ENCODE assay signal across 15 cellular contexts in the genomic region with DNA sequence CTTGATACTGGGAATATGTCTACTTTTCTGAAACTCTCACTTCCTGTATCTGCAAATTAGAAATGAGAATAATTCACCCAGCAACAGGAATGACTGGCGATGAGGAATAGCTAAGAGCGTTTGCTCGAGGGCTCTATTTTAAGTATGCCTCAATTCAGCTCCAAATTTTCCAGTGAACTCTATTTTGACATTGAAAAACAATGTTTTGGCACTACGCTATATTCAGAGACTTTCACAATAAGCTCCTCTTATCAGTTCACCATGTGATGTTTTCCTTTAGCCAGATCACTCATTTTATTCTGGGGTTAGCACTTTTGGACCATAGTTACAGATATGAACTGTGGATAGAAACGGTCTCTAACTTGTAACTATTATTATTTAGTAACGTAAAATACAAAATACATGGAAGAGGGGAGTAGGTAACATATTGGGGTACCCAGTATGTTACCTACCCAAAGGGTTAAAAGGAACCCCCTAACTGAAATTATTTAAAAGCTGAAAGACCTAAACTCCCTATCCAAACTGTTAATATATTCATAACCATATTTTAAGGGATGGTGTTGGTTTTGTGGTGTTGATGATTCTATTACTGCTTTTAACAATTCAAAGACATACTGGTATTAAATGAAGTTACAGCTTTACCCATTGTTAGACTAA. TPM values are rescaled to one million over a fixed set of nuclear protein-coding genes. Genes with fewer than 3 reads are reported as not detected.
DNase-seq lines count a peak whose midpoint lies in the region; ATAC-seq and TF ChIP-seq lines count a peak whose summit lies in the region.
"Had no signal": no experiment of that assay in that cellular context is flagged by ENCODE, and none has a peak within 500 bp of the region (broad histone marks: within the 10 kb centered on the region; RNA-seq: fewer than 3 reads in every experiment).

No MANE protein-coding gene starts in this region.

- H3K4me3 ChIP-seq in fibroblast of lung (replicated peaks in 1 of 4; ENCODE audit: control extremely low read depth in 1 of 4, insufficient read depth in 1 of 4, low read depth in 3 of 4, low read length in 4 of 4): no peak overlapping the region
- H3K4me3 ChIP-seq in lung: no peak overlapping the region
- H3K4me3 ChIP-seq in thoracic aorta: peak overlapping the region; percentile 20
- no peak overlapping the region for H3K4me3 ChIP-seq in prostate gland
- H3K4me3 ChIP-seq in suprapubic skin: no peak overlapping the region
- H3K4me3 ChIP-seq: Peyer's patch had no signal

- peak; percentile 93 for DNase-seq in amniotic epithelial cell (ENCODE audit: low read depth)
- peak; percentile 42 to 46 for DNase-seq in fibroblast of lung (ENCODE audit: low read depth in 2 of 2)
- no peak for DNase-seq in lung (ENCODE audit: low spot score)
- DNase-seq in thoracic aorta (ENCODE audit: low spot score): no peak
- DNase-seq in prostate gland (ENCODE audit: low spot score): no peak
- DNase-seq in NOMO-1 treated with DMSO at 0.1 percent for 48 hours (lab: John Stamatoyannopoulos, UW; ENCODE audit: unreplicated experiment): no peak
- DNase-seq in suprapubic skin (ENCODE audit: low spot score in 2 of 2): no peak
- DNase-seq: effector CD4-positive, alpha-beta T cell; left colon; NCI-H510A; Peyer's patch; stimulated activated CD4-positive, alpha-beta T cell treated with anti-CD3 and anti-CD28 coated beads, Interleukin-12 subunit alpha, Interleukin-12 subunit beta, amount 100 ng/mL, for 4 hours; T-helper 17 cell had no signal

- no peak overlapping the region for H3K4me2 ChIP-seq in fibroblast of lung (ENCODE audit: extremely low read depth, insufficient read depth, low read length)

- no peaks in the 10 kb centered on the region for H4K20me1 ChIP-seq in fibroblast of lung (ENCODE audit: control insufficient read depth, extremely low read depth, insufficient read depth, low read length)

- intact Hi-C loops in prostate gland (cut with DNase I): no loop called here

- H3K27me3 ChIP-seq in fibroblast of lung (ENCODE audit: control insufficient read depth, insufficient read depth, low read length) (no peaks in the 10 kb centered on the region), lung (ENCODE audit: control insufficient read depth, insufficient read depth) (no peaks in the 10 kb centered on the region), thoracic aorta (replicated peaks; ENCODE audit: insufficient read depth) (no peaks in the 10 kb centered on the region), prostate gland (replicated peaks; ENCODE audit: insufficient read depth) (no peaks in the 10 kb centered on the region), suprapubic skin (no peaks in the 10 kb centered on the region)
- H3K27me3 ChIP-seq: Peyer's patch had no signal

- H3K79me2 ChIP-seq in fibroblast of lung (ENCODE audit: control insufficient read depth, insufficient read depth, low read length): no peaks in the 10 kb centered on the region

- H3K27ac ChIP-seq in fibroblast of lung (ENCODE audit: insufficient read depth, low read length): no peak overlapping the region
- no peak overlapping the region for H3K27ac ChIP-seq in lung (ENCODE audit: low read depth in 1 of 2, low read length in 1 of 2)
- H3K27ac ChIP-seq in thoracic aorta: peak overlapping the region; percentile 74 to 86
- H3K27ac ChIP-seq in prostate gland: no peak overlapping the region
- H3K27ac ChIP-seq in suprapubic skin: no peak overlapping the region
- H3K27ac ChIP-seq: HL-60 had no signal

- no peak for TF ChIP-seq POLR2A in prostate gland (IDR thresholded peaks at IDR 0.05)
- TF ChIP-seq POLR2A in suprapubic skin (IDR thresholded peaks at IDR 0.05): no peak

- ATAC-seq in lung (ENCODE audit: insufficient read depth, low FRiP score) (peak; percentile 39), thoracic aorta (ENCODE audit: insufficient number of reproducible peaks, low FRiP score, low read depth) (peak; percentile 96), HG03354 (IDR thresholded peaks at IDR 0.05; ENCODE audit: poor library complexity, severe bottlenecking, unreplicated experiment) (no peak)
- ATAC-seq: left colon, T-helper 17 cell had no signal

- WGBS in lung, 2 donors: 60 to 61% methylated on average over 6 of the region's 6 CpGs
- WGBS in prostate gland: 64% methylated on average over 6 of the region's 6 CpGs
- 39% methylated on average over 6 of the region's 6 CpGs for WGBS in suprapubic skin

- peaks cover 2% of the 10 kb centered on the region for H3K4me1 ChIP-seq in fibroblast of lung (ENCODE audit: control insufficient read depth, extremely low read depth, insufficient read depth, low read length)
- H3K4me1 ChIP-seq in lung (ENCODE audit: control insufficient read depth in 2 of 2, insufficient read depth in 2 of 2, low read length in 2 of 2): peaks cover 2 to 14% of the 10 kb centered on the region in 2 donors
- peaks cover 42 to 89% of the 10 kb centered on the region in 2 donors for H3K4me1 ChIP-seq in thoracic aorta (ENCODE audit: control insufficient read depth in 1 of 2, low read depth in 2 of 2)
- H3K4me1 ChIP-seq in prostate gland (replicated peaks): peaks cover 5% of the 10 kb centered on the region
- H3K4me1 ChIP-seq in suprapubic skin: peaks cover 24% of the 10 kb centered on the region

- H2AFZ ChIP-seq in fibroblast of lung (ENCODE audit: low read length): no peak overlapping the region

- no peaks in the 10 kb centered on the region for H3K36me3 ChIP-seq in fibroblast of lung (ENCODE audit: control insufficient read depth, insufficient read depth, low read length)
- no peaks in the 10 kb centered on the region for H3K36me3 ChIP-seq in lung (ENCODE audit: control insufficient read depth in 2 of 2, insufficient read depth in 2 of 2, low read length in 2 of 2)
- H3K36me3 ChIP-seq in thoracic aorta: no peaks in the 10 kb centered on the region
- no peaks in the 10 kb centered on the region for H3K36me3 ChIP-seq in prostate gland
- no peaks in the 10 kb centered on the region for H3K36me3 ChIP-seq in suprapubic skin
- H3K36me3 ChIP-seq: Peyer's patch had no signal

- H3K9ac ChIP-seq in fibroblast of lung (ENCODE audit: insufficient read depth, low read length): no peak overlapping the region

- TF ChIP-seq CTCF in fibroblast of lung (conservative IDR thresholded peaks at IDR 0.05 in 1 of 2, IDR thresholded peaks at IDR 0.05 in 1 of 2; ENCODE audit: low read depth in 1 of 2, low read length in 2 of 2): no peak
- TF ChIP-seq CTCF in lung (IDR thresholded peaks at IDR 0.05; ENCODE audit: control extremely low read depth, extremely low read depth): no peak
- TF ChIP-seq CTCF in thoracic aorta (IDR thresholded peaks at IDR 0.05): no peak
- no peak for TF ChIP-seq CTCF in prostate gland (IDR thresholded peaks at IDR 0.05)
- TF ChIP-seq CTCF in suprapubic skin (IDR thresholded peaks at IDR 0.05): no peak

- H3K9me3 ChIP-seq in fibroblast of lung (ENCODE audit: control insufficient read depth, insufficient read depth, low read depth, low read length) (no peaks in the 10 kb centered on the region), lung (ENCODE audit: control insufficient read depth in 2 of 2, insufficient read depth in 1 of 2, low read length in 1 of 2) (no peaks in the 10 kb centered on the region), thoracic aorta (no peaks in the 10 kb centered on the region), prostate gland (no peaks in the 10 kb centered on the region), suprapubic skin (no peaks in the 10 kb centered on the region)
- H3K9me3 ChIP-seq: Peyer's patch had no signal

- TF ChIP-seq EP300 in suprapubic skin (IDR thresholded peaks at IDR 0.05): no peak

RNA-seq across cellular contexts. Expression of a gene that starts 28.1 kb away (rescaled TPM):
- total RNA-seq in fibroblast of lung (91.9 and 97.4 TPM in 2 replicates), lung (100 to 1,000 TPM in 1 of 2 donors, 10 to 100 TPM in 1; 94.2 to 553 TPM), thoracic aorta (100 to 1,000 TPM in 1 of 2 donors, 10 to 100 TPM in 1; 76.5 to 118 TPM), prostate gland (100 to 1,000 TPM in 1 of 2 donors, 10 to 100 TPM in 1; 86.7 to 169 TPM), suprapubic skin (10 to 100 TPM; 17.2 to 33.6 (median 19.6) TPM)
- polyA plus RNA-seq in fibroblast of lung (8.0 and 17.2 TPM in 2 replicates), lung (10 to 100 TPM; 50.2 to 57.4 TPM)
- 9.5 and 21.0 TPM in 2 replicates for polyA plus RNA-seq in fibroblast of lung (2012)
- 13.1 and 26.7 TPM in 2 replicates for polyA minus RNA-seq in fibroblast of lung (ENCODE audit: low replicate concordance)

Comparison
In these comparisons a context has a peak if more than half of its experiments do, and no peak if none do; other contexts are left out.
1. DNase-seq: peak in amniotic epithelial cell (single experiment) and fibroblast of lung (2 of 2); none in lung (single experiment), thoracic aorta (single experiment), prostate gland (single experiment), NOMO-1 treated with DMSO at 0.1 percent for 48 hours (single experiment) and suprapubic skin (0 of 2).
2. H3K27ac ChIP-seq: peak in thoracic aorta (2 of 2); none in fibroblast of lung (single experiment), lung (0 of 2), prostate gland (0 of 2) and suprapubic skin (single experiment).